Comparison of ENCODE assay signal across 18 cellular contexts in genomic region chr7:24411226-24411625, GRCh38.
DNase-seq lines count a peak whose midpoint lies in the region; ATAC-seq, FAIRE-seq and TF ChIP-seq lines count a peak whose summit lies in the region.
"Had no signal": no experiment of that assay in that cellular context is flagged by ENCODE, and none has a peak within 500 bp of the region (broad histone marks: within the 10 kb centered on the region; RNA-seq: fewer than 3 reads in every experiment).

No MANE protein-coding gene starts in this region.

- peaks cover 15% of the 10 kb centered on the region for H3K4me1 ChIP-seq in GM23338 (ENCODE audit: insufficient read depth)
- H3K4me1 ChIP-seq in pancreas, result no peaks in the 10 kb centered on the region
- no peaks in the 10 kb centered on the region for H3K4me1 ChIP-seq in left ventricle myocardium inferior
- no peaks in the 10 kb centered on the region for H3K4me1 ChIP-seq in adrenal gland (replicated peaks in 1 of 2)
- H3K4me1 ChIP-seq: BE2C had no signal

- H4K20me1 ChIP-seq in GM23338 (replicated peaks; ENCODE audit: insufficient read depth), result no peaks in the 10 kb centered on the region

- H3K4me1 Mint-ChIP-seq in GM23338, result peaks cover 7% of the 10 kb centered on the region

- no peak for FAIRE-seq in pancreas (lab: Jason Lieb, UNC)

- H3K79me2 ChIP-seq in GM23338 (replicated peaks; ENCODE audit: insufficient read depth), result no peaks in the 10 kb centered on the region

- DNase-seq in DMS53 (lab: John Stamatoyannopoulos, UW), result peak; percentile 64
- no peak for DNase-seq in GM23338 (ENCODE audit: low spot score)
- DNase-seq in astrocyte of the hippocampus (ENCODE audit: low read depth, low spot score), result peak; percentile 3
- no peak for DNase-seq in pancreas
- DNase-seq in left ventricle myocardium inferior, result no peak
- DNase-seq in adrenal gland, result no peak
- DNase-seq: ACHN; BE2C; C1 segment of cervical spinal cord; CD4-positive, CD25-positive, alpha-beta regulatory T cell; CD8-positive, alpha-beta memory T cell; COR-L47; DMS 273 treated with DMSO at 0.1 percent for 48 hours; DMS79; GDM1 had no signal

- H3K9me3 ChIP-seq in pancreas (no peaks in the 10 kb centered on the region), left ventricle myocardium inferior (replicated peaks) (peaks cover 4% of the 10 kb centered on the region), adrenal gland (replicated peaks in 1 of 3) (no peaks in the 10 kb centered on the region)
- H3K9me3 ChIP-seq: BE2C had no signal

- H3K9me2 ChIP-seq in GM23338 (ENCODE audit: insufficient read depth), result no peaks in the 10 kb centered on the region

- no peaks in the 10 kb centered on the region for H3K27me3 ChIP-seq in GM23338 (ENCODE audit: insufficient read depth)
- no peaks in the 10 kb centered on the region for H3K27me3 ChIP-seq in pancreas
- H3K27me3 ChIP-seq in left ventricle myocardium inferior (ENCODE audit: low read depth), result peaks cover 9% of the 10 kb centered on the region
- H3K27me3 ChIP-seq in adrenal gland, result no peaks in the 10 kb centered on the region
- H3K27me3 ChIP-seq: BE2C had no signal

- 53 to 57% methylated on average over 3 of the region's 3 CpGs for WGBS in pancreas, 2 donors
- 81 to 92% (median 83%) methylated on average over 3 of the region's 3 CpGs for WGBS in adrenal gland, 4 donors

- no peak overlapping the region for H2AFZ ChIP-seq in GM23338

- H3K36me3 Mint-ChIP-seq in GM23338 (ENCODE audit: low read depth), result peaks cover 83% of the 10 kb centered on the region
- H3K36me3 Mint-ChIP-seq: CD4-positive, CD25-positive, alpha-beta regulatory T cell; CD8-positive, alpha-beta memory T cell had no signal

- no peak for ATAC-seq in GM23338
- peak in 3 of 4 donors; percentile 20 to 91 (median 74) for ATAC-seq in pancreas
- no peak for ATAC-seq in HG02623 (IDR thresholded peaks at IDR 0.05; ENCODE audit: unreplicated experiment)

- no peak overlapping the region for H3K4me3 ChIP-seq in GM23338
- no peak overlapping the region for H3K4me3 ChIP-seq in pancreas
- H3K4me3 ChIP-seq in left ventricle myocardium inferior, result no peak overlapping the region
- no peak overlapping the region for H3K4me3 ChIP-seq in adrenal gland
- H3K4me3 ChIP-seq: HAP-1 had no signal

- H3F3A ChIP-seq in GM23338 (replicated peaks; ENCODE audit: low read depth), result peaks cover 17% of the 10 kb centered on the region

- no peak overlapping the region for H3K27ac Mint-ChIP-seq in GM23338
- H3K27ac Mint-ChIP-seq: CD4-positive, CD25-positive, alpha-beta regulatory T cell; CD8-positive, alpha-beta memory T cell had no signal

- no peak for TF ChIP-seq POLR2A in adrenal gland (IDR thresholded peaks at IDR 0.05)

- intact Hi-C loops in pancreas (cut with DNase I) (no loop called here), left ventricle myocardium inferior (cut with micrococcal nuclease) (no loop called here), adrenal gland (cut with DNase I) (no loop called here)

- peaks cover 30% of the 10 kb centered on the region for H3K27me3 Mint-ChIP-seq in GM23338 (ENCODE audit: insufficient read depth, low read depth, poor library complexity)

- H3K27ac ChIP-seq in GM23338 (ENCODE audit: low read depth), result no peak overlapping the region
- H3K27ac ChIP-seq in pancreas, result no peak overlapping the region
- no peak overlapping the region for H3K27ac ChIP-seq in left ventricle myocardium inferior (replicated peaks)
- H3K27ac ChIP-seq in adrenal gland, result no peak overlapping the region
- H3K27ac ChIP-seq: HL-60 had no signal

- H3K4me2 ChIP-seq in GM23338, result 0 out of 2 replicates have a peak overlapping the region, but pooled peaks have one; percentile 1

- peaks cover 78% of the 10 kb centered on the region for H3K9me3 Mint-ChIP-seq in GM23338

- H3K36me3 ChIP-seq in GM23338 (ENCODE audit: insufficient read depth) (no peaks in the 10 kb centered on the region), pancreas (no peaks in the 10 kb centered on the region), left ventricle myocardium inferior (no peaks in the 10 kb centered on the region), adrenal gland (replicated peaks in 1 of 2) (no peaks in the 10 kb centered on the region)
- H3K36me3 ChIP-seq: BE2C, HAP-1 had no signal

- TF ChIP-seq CTCF in GM23338 (conservative IDR thresholded peaks at IDR 0.05; ENCODE audit: low read depth in 2 of 2) (no peak), pancreas (IDR thresholded peaks at IDR 0.05) (no peak), left ventricle myocardium inferior (IDR thresholded peaks at IDR 0.05; ENCODE audit: borderline replicate concordance) (no peak), adrenal gland (IDR thresholded peaks at IDR 0.05) (no peak)

- H3K4me3 Mint-ChIP-seq in GM23338, result no peak overlapping the region
- H3K4me3 Mint-ChIP-seq: CD4-positive, CD25-positive, alpha-beta regulatory T cell; CD8-positive, alpha-beta memory T cell had no signal

TF ChIP-seq in GM23338, 12 proteins besides CTCF, POLR2A, EP300 and RAD21 (continues in another document):
- no peak for TF ChIP-seq NANOG (IDR thresholded peaks at IDR 0.05; ENCODE audit: borderline replicate concordance)
- no peak for TF ChIP-seq EZH2 (IDR thresholded peaks at IDR 0.05; ENCODE audit: low read depth, unreplicated experiment)
- no peak for TF ChIP-seq STAT1 (IDR thresholded peaks at IDR 0.05; ENCODE audit: unreplicated experiment)
- no peak for TF ChIP-seq ZNF331 (CRISPR knock-in tag; IDR thresholded peaks at IDR 0.05; ENCODE audit: low read depth)
- TF ChIP-seq EZH2phosphoT487 (IDR thresholded peaks at IDR 0.05; ENCODE audit: unreplicated experiment), result no peak
- no peak for TF ChIP-seq CREB1 (CRISPR knock-in tag; IDR thresholded peaks at IDR 0.05; ENCODE audit: low read depth)
- TF ChIP-seq POLR2AphosphoS5 (IDR thresholded peaks at IDR 0.05; ENCODE audit: low read depth), result no peak
- TF ChIP-seq ZNF114 (CRISPR knock-in tag; IDR thresholded peaks at IDR 0.05), result no peak
- TF ChIP-seq ETS1 (IDR thresholded peaks at IDR 0.05), result no peak
- TF ChIP-seq JUNB (IDR thresholded peaks at IDR 0.05; ENCODE audit: unreplicated experiment), result no peak

Comparison
In these comparisons a context has a peak if more than half of its experiments do, and no peak if none do; other contexts are left out.
1. DNase-seq: peak in DMS53 (single experiment) and astrocyte of the hippocampus (single experiment); none in GM23338 (single experiment), pancreas (0 of 6), left ventricle myocardium inferior (single experiment) and adrenal gland (0 of 7).
2. ATAC-seq: peak in pancreas (3 of 4); none in GM23338 (single experiment) and HG02623 (single experiment).